9 cellular contexts compared by ENCODE assay signal in genomic region chr5:96175090-96175489, GRCh38.
DNase-seq lines count a peak whose midpoint lies in the region; ATAC-seq and TF ChIP-seq lines count a peak whose summit lies in the region.
"Had no signal": no experiment of that assay in that cellular context is flagged by ENCODE, and none has a peak within 500 bp of the region (broad histone marks: within the 10 kb centered on the region; RNA-seq: fewer than 3 reads in every experiment).

No MANE protein-coding gene starts in this region.

- no peak overlapping the region for H3K27ac Mint-ChIP-seq in naive B cell
- H3K27ac Mint-ChIP-seq: activated naive CD8-positive, alpha-beta T cell treated with anti-CD3 and anti-CD28 coated beads, Interleukin-2, amount 50 U/mL, for 24 hours had no signal

- H3K18ac ChIP-seq in mesendoderm (ENCODE audit: low read length) = no peak overlapping the region

- no peak overlapping the region for H4K8ac ChIP-seq in mesendoderm (ENCODE audit: low read depth, low read length)

- no peak overlapping the region for H3K56ac ChIP-seq in mesendoderm (ENCODE audit: low read length)

- peaks cover 0 to 4% (median 0%) of the 10 kb centered on the region in 7 donors for H3K9me3 Mint-ChIP-seq in naive B cell
- H3K9me3 Mint-ChIP-seq: activated naive CD8-positive, alpha-beta T cell treated with anti-CD3 and anti-CD28 coated beads, Interleukin-2, amount 50 U/mL, for 24 hours had no signal

- intact Hi-C loops in adrenal gland (cut with DNase I) = no loop called here

- H3K27me3 ChIP-seq in adrenal gland (no peaks in the 10 kb centered on the region), mesendoderm (ENCODE audit: insufficient read depth, low read length, poor library complexity) (no peaks in the 10 kb centered on the region)

- H3K4me2 ChIP-seq in mesendoderm (ENCODE audit: low read length) = no peak overlapping the region

- H3K27me3 Mint-ChIP-seq in naive B cell = peaks cover 0 to 8% (median 4%) of the 10 kb centered on the region in 3 donors

- no peak overlapping the region for H3K4me3 Mint-ChIP-seq in naive B cell
- H3K4me3 Mint-ChIP-seq: activated naive CD8-positive, alpha-beta T cell treated with anti-CD3 and anti-CD28 coated beads, Interleukin-2, amount 50 U/mL, for 24 hours had no signal

- DNase-seq in Jurkat, Clone E6-1 (ENCODE audit: low read depth, low spot score) = peak; percentile 1
- DNase-seq in astrocyte of the hippocampus (ENCODE audit: low read depth, low spot score) (peak; percentile 11), naive B cell (peak; percentile 1), adrenal gland (no peak), mesendoderm (no peak), AG20443 (ENCODE audit: low spot score) (no peak)
- DNase-seq: activated naive CD8-positive, alpha-beta T cell treated with anti-CD3 and anti-CD28 coated beads, Interleukin-2, amount 50 U/mL, for 24 hours had no signal

- TF ChIP-seq CTCF in GM12872 (IDR thresholded peaks at IDR 0.05; ENCODE audit: insufficient read depth, low read depth, low read length) (peak; percentile 47; the same call in 2 of the 3 replicates), adrenal gland (IDR thresholded peaks at IDR 0.05) (peak in 2 of 6 experiments; percentile 14 to 18)

- H3K27ac ChIP-seq in adrenal gland (no peak overlapping the region), mesendoderm (ENCODE audit: low read depth, low read length) (no peak overlapping the region)

- H2BK15ac ChIP-seq in mesendoderm (replicated peaks; ENCODE audit: low read depth) = no peak overlapping the region

- 68 to 86% (median 75%) methylated on average over 2 of the region's 2 CpGs for WGBS in adrenal gland, 4 donors
- WGBS in mesendoderm (ENCODE audit: extremely low coverage, insufficient coverage, low lambda C conversion rate) = no CpG with 5 or more reads among the region's 2 CpGs

- no peaks in the 10 kb centered on the region for H3K9me3 ChIP-seq in adrenal gland (replicated peaks in 1 of 3)

- H3K79me2 ChIP-seq in mesendoderm (ENCODE audit: control insufficient read depth, insufficient read depth, low read length) = no peaks in the 10 kb centered on the region

- no peak overlapping the region for H3K9ac ChIP-seq in mesendoderm (ENCODE audit: low read length)

- H3K36me3 Mint-ChIP-seq in naive B cell = no peaks in the 10 kb centered on the region

- no peak for ATAC-seq in naive B cell (ENCODE audit: low read depth in 2 of 2)
- no peak for ATAC-seq in HG02852 (IDR thresholded peaks at IDR 0.05; ENCODE audit: unreplicated experiment)
- ATAC-seq: activated naive CD8-positive, alpha-beta T cell treated with anti-CD3 and anti-CD28 coated beads, Interleukin-2, amount 50 U/mL, for 24 hours had no signal

- no peaks in the 10 kb centered on the region for H3K4me1 Mint-ChIP-seq in naive B cell

- no peak overlapping the region for H3K4ac ChIP-seq in mesendoderm (ENCODE audit: low read depth, low read length)

- H3K79me1 ChIP-seq in mesendoderm (ENCODE audit: low read length) = no peaks in the 10 kb centered on the region

- no peaks in the 10 kb centered on the region for H3K36me3 ChIP-seq in adrenal gland (replicated peaks in 1 of 2)
- H3K36me3 ChIP-seq in mesendoderm (ENCODE audit: control insufficient read depth, insufficient read depth, low read length) = no peaks in the 10 kb centered on the region

- H2AK5ac ChIP-seq in mesendoderm (ENCODE audit: low read length) = no peak overlapping the region

- H3K23ac ChIP-seq in mesendoderm (ENCODE audit: low read length) = no peak overlapping the region

- H3K4me1 ChIP-seq in adrenal gland (replicated peaks in 1 of 2) = no peaks in the 10 kb centered on the region
- H3K4me1 ChIP-seq in mesendoderm (ENCODE audit: control insufficient read depth, low read depth, low read length) = peaks cover 10% of the 10 kb centered on the region

- H2BK5ac ChIP-seq in mesendoderm (ENCODE audit: low read length) = no peak overlapping the region

- no peak overlapping the region for H2BK120ac ChIP-seq in mesendoderm (ENCODE audit: low read depth, low read length)

- H4K5ac ChIP-seq in mesendoderm (ENCODE audit: low read length) = no peak overlapping the region

- H3K4me3 ChIP-seq in Jurkat, Clone E6-1 (ENCODE audit: low read length) = no peak overlapping the region
- H3K4me3 ChIP-seq in adrenal gland (no peak overlapping the region), mesendoderm (ENCODE audit: low read length) (no peak overlapping the region)

- TF ChIP-seq POLR2A in adrenal gland (IDR thresholded peaks at IDR 0.05) = no peak

Comparison
In these comparisons a context has a peak if more than half of its experiments do, and no peak if none do; other contexts are left out.
1. DNase-seq: peak in Jurkat, Clone E6-1 (single experiment), astrocyte of the hippocampus (single experiment) and naive B cell (single experiment); none in adrenal gland (0 of 7), mesendoderm (single experiment) and AG20443 (single experiment).